In genomic region chr9:130399768-130400167, GRCh38 we compare ENCODE assay signal across 25 cellular contexts. TPM values are rescaled to one million over a fixed set of nuclear protein-coding genes. Genes with fewer than 3 reads are reported as not detected.
"Had no signal": no experiment of that assay in that cellular context is flagged by ENCODE, and none has a peak within 500 bp of the region (broad histone marks: within the 10 kb centered on the region; RNA-seq: fewer than 3 reads in every experiment).

No MANE protein-coding gene starts in this region.

- ATAC-seq: left cardiac atrium; left lung; lower lobe of right lung; naive thymus-derived CD8-positive, alpha-beta T cell; pancreas; psoas muscle; right lobe of liver; stimulated activated memory B cell treated with anti-CD40 and anti-IgM and Interleukin-4, amounts not matched to agents 10 μg/mL and 1 μg/mL and 100 μg/mL, for 72 hours; upper lobe of right lung had no signal

- H3K27ac Mint-ChIP-seq: nephron progenitor cell; stimulated activated memory B cell treated with anti-CD40 and anti-IgM and Interleukin-4, amounts not matched to agents 10 μg/mL and 1 μg/mL and 100 μg/mL, for 72 hours had no signal

- H3K9me3 Mint-ChIP-seq: naive thymus-derived CD8-positive, alpha-beta T cell; stimulated activated memory B cell treated with anti-CD40 and anti-IgM and Interleukin-4, amounts not matched to agents 10 μg/mL and 1 μg/mL and 100 μg/mL, for 72 hours had no signal

- H3K36me3 Mint-ChIP-seq: naive thymus-derived CD8-positive, alpha-beta T cell; stimulated activated memory B cell treated with anti-CD40 and anti-IgM and Interleukin-4, amounts not matched to agents 10 μg/mL and 1 μg/mL and 100 μg/mL, for 72 hours had no signal

- H3K4me3 Mint-ChIP-seq: naive thymus-derived CD8-positive, alpha-beta T cell; nephron progenitor cell; stimulated activated memory B cell treated with anti-CD40 and anti-IgM and Interleukin-4, amounts not matched to agents 10 μg/mL and 1 μg/mL and 100 μg/mL, for 72 hours had no signal

- DNase-seq: head of caudate nucleus; hippocampal formation; left cardiac atrium; left lung; lower lobe of right lung; mammary epithelial cell; mesenchymal stem cell; naive thymus-derived CD8-positive, alpha-beta T cell; nephron progenitor cell; nucleus accumbens; pancreas; posterior cingulate gyrus; psoas muscle; right lobe of liver; stimulated activated CD4-positive, alpha-beta T cell treated with anti-CD3 and anti-CD28 coated beads, Interleukin-1b, Interleukin-23, amount 100 ng/mL, for 48 hours; stimulated activated CD4-positive, alpha-beta T cell treated with anti-CD3 and anti-CD28 coated beads, Interleukin-2, amount 100 ng/mL, for 48 hours; stimulated activated CD4-positive, alpha-beta T cell treated with anti-CD3 and anti-CD28 coated beads, Interleukin-4, amount 100 ng/mL, for 4 hours; stimulated activated CD8-positive, alpha-beta memory T cell treated with anti-CD3 and anti-CD28 coated beads, Interleukin-4, amount 100 ng/mL, for 48 hours; stimulated activated naive CD4-positive, alpha-beta T cell treated with Interleukin-2 at 50 U/mL for 16 hours; stomach; testis; thyroid gland; transverse colon; upper lobe of right lung had no signal

- H3K4me1 Mint-ChIP-seq: stimulated activated memory B cell treated with anti-CD40 and anti-IgM and Interleukin-4, amounts not matched to agents 10 μg/mL and 1 μg/mL and 100 μg/mL, for 72 hours had no signal

RNA-seq across cellular contexts. Expression of gene ASS1, which starts 45.0 kb away (rescaled TPM):
- total RNA-seq: naive thymus-derived CD8-positive, alpha-beta T cell had no signal
